ENCODE assay signal across 22 cellular contexts in genomic region chr21:22490044-22490443, GRCh38.
"Had no signal": no experiment of that assay in that cellular context is flagged by ENCODE, and none has a peak within 500 bp of the region (broad histone marks: within the 10 kb centered on the region; RNA-seq: fewer than 3 reads in every experiment).

No MANE protein-coding gene starts in this region.

- H3K9me3 ChIP-seq: MG63, SJCRH30 had no signal

- ATAC-seq: Right ventricle myocardium inferior, SK-N-SH treated with all-trans-retinoic acid at 6 μM for 48 hours had no signal

- H3K4me2 ChIP-seq: PC-9 had no signal

- H2AFZ ChIP-seq: PC-9 had no signal

- H3K36me3 ChIP-seq: MG63, Peyer's patch, SJCRH30 had no signal

- H3K27ac ChIP-seq: HL-60, PC-9, Peyer's patch, SJCRH30 had no signal

- H3K27me3 ChIP-seq: MG63, Peyer's patch, SJCRH30 had no signal

- DNase-seq: KBM-7; MG63; NCI-H1092; NCI-H1105 treated with DMSO at 0.1 percent for 48 hours; NCI-H1417 treated with DMSO at 0.1 percent for 48 hours; NCI-H146; NCI-H1694 treated with DMSO at 0.1 percent for 48 hours; NCI-H1930; NCI-H2081; NCI-H2107; NCI-H2227 treated with DMSO at 0.1 percent for 48 hours; NCI-H524; NCI-H526 treated with DMSO at 0.1 percent for 48 hours; NCI-H774; NK-92 treated with Interleukin-12 subunit alpha and Interleukin-12 subunit beta, amount 100 ng/mL, for 24 hours; PC-9; Peyer's patch; SHP77 treated with DMSO at 0.1 percent for 48 hours; SJCRH30 had no signal

- H3K4me1 ChIP-seq: Peyer's patch, SJCRH30 had no signal

- H3K4me3 ChIP-seq: MG63, PC-9, Peyer's patch, SJCRH30 had no signal
